17 cellular contexts compared by ENCODE assay signal in genomic region chr2:19244460-19245363, GRCh38.
"Had no signal": no experiment of that assay in that cellular context is flagged by ENCODE, and none has a peak within 500 bp of the region (broad histone marks: within the 10 kb centered on the region; RNA-seq: fewer than 3 reads in every experiment).

No MANE protein-coding gene starts in this region.

- H3K4me3 Mint-ChIP-seq: activated CD4-positive, alpha-beta memory T cell treated with anti-CD3 and anti-CD28 coated beads for 36 hours; activated CD8-positive, alpha-beta memory T cell treated with anti-CD3 and anti-CD28 coated beads, Interleukin-2, amount 10 ng/mL, durations not matched to agents 7 days and 5 days; activated naive CD4-positive, alpha-beta T cell treated with anti-CD3 and anti-CD28 coated beads, Interleukin-2, amount 10 ng/mL, durations not matched to agents 7 days and 5 days; neural progenitor cell; stimulated activated memory B cell treated with anti-CD40 and anti-IgM and Interleukin-4, amounts not matched to agents 10 μg/mL and 1 μg/mL and 100 μg/mL, for 72 hours had no signal

- H3K27me3 ChIP-seq: foreskin keratinocyte, neural progenitor cell, ovary, tibial artery had no signal

- H3K27me3 Mint-ChIP-seq: activated CD4-positive, alpha-beta memory T cell treated with anti-CD3 and anti-CD28 coated beads for 36 hours; activated CD8-positive, alpha-beta memory T cell treated with anti-CD3 and anti-CD28 coated beads, Interleukin-2, amount 10 ng/mL, durations not matched to agents 7 days and 5 days; activated naive CD4-positive, alpha-beta T cell treated with anti-CD3 and anti-CD28 coated beads, Interleukin-2, amount 10 ng/mL, durations not matched to agents 7 days and 5 days; stimulated activated memory B cell treated with anti-CD40 and anti-IgM and Interleukin-4, amounts not matched to agents 10 μg/mL and 1 μg/mL and 100 μg/mL, for 72 hours had no signal

- H2AFZ ChIP-seq: neural progenitor cell had no signal

- DNase-seq: activated CD4-positive, alpha-beta memory T cell treated with anti-CD3 and anti-CD28 coated beads for 36 hours; activated CD8-positive, alpha-beta memory T cell treated with anti-CD3 and anti-CD28 coated beads, Interleukin-2, amount 10 ng/mL, durations not matched to agents 7 days and 5 days; activated naive CD4-positive, alpha-beta T cell treated with anti-CD3 and anti-CD28 coated beads, Interleukin-2, amount 10 ng/mL, durations not matched to agents 7 days and 5 days; activated T-cell treated with anti-CD3 and anti-CD28 coated beads, Interleukin-2, amount 50 U/mL, for 1 hour; glutamatergic neuron; hypothalamus; midbrain; ovary; stimulated activated CD4-positive, alpha-beta T cell treated with anti-CD3 and anti-CD28 coated beads, Interleukin-2, amount 100 ng/mL, for 48 hours; T-helper 1 cell; tibial artery; WERI-Rb-1 had no signal

- H3K4me1 Mint-ChIP-seq: activated CD8-positive, alpha-beta memory T cell treated with anti-CD3 and anti-CD28 coated beads, Interleukin-2, amount 10 ng/mL, durations not matched to agents 7 days and 5 days; activated naive CD4-positive, alpha-beta T cell treated with anti-CD3 and anti-CD28 coated beads, Interleukin-2, amount 10 ng/mL, durations not matched to agents 7 days and 5 days; stimulated activated memory B cell treated with anti-CD40 and anti-IgM and Interleukin-4, amounts not matched to agents 10 μg/mL and 1 μg/mL and 100 μg/mL, for 72 hours had no signal

- H3K4me2 ChIP-seq: neural progenitor cell had no signal

- H3K4me3 ChIP-seq: lung, neural progenitor cell, ovary, tibial artery had no signal

- H3K9me3 Mint-ChIP-seq: activated CD4-positive, alpha-beta memory T cell treated with anti-CD3 and anti-CD28 coated beads for 36 hours; activated naive CD4-positive, alpha-beta T cell treated with anti-CD3 and anti-CD28 coated beads, Interleukin-2, amount 10 ng/mL, durations not matched to agents 7 days and 5 days; activated T-helper 2 cell treated with anti-CD3 and anti-CD28 coated beads, Interferon-gamma antibody, Interleukin-2, Interleukin-4, amounts not matched to agents 10 μg/mL and 5 μg/mL and 100 μg/mL, durations not matched to agents 14 hours and 24 hours and 36 hours; neural progenitor cell; stimulated activated memory B cell treated with anti-CD40 and anti-IgM and Interleukin-4, amounts not matched to agents 10 μg/mL and 1 μg/mL and 100 μg/mL, for 72 hours had no signal

- H3K9me3 ChIP-seq: ovary, tibial artery had no signal

- H3K27ac ChIP-seq: foreskin keratinocyte, neural progenitor cell, ovary, tibial artery, WERI-Rb-1 had no signal

- H3K9ac ChIP-seq: neural progenitor cell had no signal

- H3K36me3 ChIP-seq: neural progenitor cell, ovary, tibial artery, WERI-Rb-1 had no signal

- H3K36me3 Mint-ChIP-seq: activated CD4-positive, alpha-beta memory T cell treated with anti-CD3 and anti-CD28 coated beads for 36 hours; activated CD8-positive, alpha-beta memory T cell treated with anti-CD3 and anti-CD28 coated beads, Interleukin-2, amount 10 ng/mL, durations not matched to agents 7 days and 5 days; activated naive CD4-positive, alpha-beta T cell treated with anti-CD3 and anti-CD28 coated beads, Interleukin-2, amount 10 ng/mL, durations not matched to agents 7 days and 5 days; neural progenitor cell; stimulated activated memory B cell treated with anti-CD40 and anti-IgM and Interleukin-4, amounts not matched to agents 10 μg/mL and 1 μg/mL and 100 μg/mL, for 72 hours had no signal

- H3K27ac Mint-ChIP-seq: activated CD4-positive, alpha-beta memory T cell treated with anti-CD3 and anti-CD28 coated beads for 36 hours; activated CD8-positive, alpha-beta memory T cell treated with anti-CD3 and anti-CD28 coated beads, Interleukin-2, amount 10 ng/mL, durations not matched to agents 7 days and 5 days; activated naive CD4-positive, alpha-beta T cell treated with anti-CD3 and anti-CD28 coated beads, Interleukin-2, amount 10 ng/mL, durations not matched to agents 7 days and 5 days; activated T-helper 2 cell treated with anti-CD3 and anti-CD28 coated beads, Interferon-gamma antibody, Interleukin-2, Interleukin-4, amounts not matched to agents 10 μg/mL and 5 μg/mL and 100 μg/mL, durations not matched to agents 14 hours and 24 hours and 36 hours; neural progenitor cell; stimulated activated memory B cell treated with anti-CD40 and anti-IgM and Interleukin-4, amounts not matched to agents 10 μg/mL and 1 μg/mL and 100 μg/mL, for 72 hours had no signal

- ATAC-seq: activated CD8-positive, alpha-beta memory T cell treated with anti-CD3 and anti-CD28 coated beads, Interleukin-2, amount 10 ng/mL, durations not matched to agents 7 days and 5 days; foreskin keratinocyte; stimulated activated memory B cell treated with anti-CD40 and anti-IgM and Interleukin-4, amounts not matched to agents 10 μg/mL and 1 μg/mL and 100 μg/mL, for 72 hours had no signal

- H3K4me1 ChIP-seq: foreskin keratinocyte, neural progenitor cell, tibial artery had no signal
